In genomic region chr4:1856920-1857699, GRCh38 we compare ENCODE assay signal across 1 cellular context.
TF ChIP-seq lines count a peak whose summit lies in the region.

No MANE protein-coding gene starts in this region.

TF ChIP-seq in K562, 482 proteins besides CTCF, POLR2A, EP300 and RAD21 (continued from another document):
- peak; percentile 7; the same call in 1 of the 2 replicates for TF ChIP-seq CGGBP1 (CRISPR knock-in tag; IDR thresholded peaks at IDR 0.05)
- TF ChIP-seq L3MBTL2 (IDR thresholded peaks at IDR 0.05) = peak; percentile 29; the same call in 1 of the 2 replicates
- no peak for TF ChIP-seq MEIS2 (IDR thresholded peaks at IDR 0.05; ENCODE audit: partially characterized antibody)
- TF ChIP-seq ZBTB11 (CRISPR knock-in tag; IDR thresholded peaks at IDR 0.05) = no peak
- no peak for TF ChIP-seq BMI1 (IDR thresholded peaks at IDR 0.05; ENCODE audit: low read length)
- no peak for TF ChIP-seq XRCC3 (IDR thresholded peaks at IDR 0.05)
- no peak for TF ChIP-seq CREB3 (tag; conservative IDR thresholded peaks at IDR 0.05; ENCODE audit: low read depth)
- no peak for TF ChIP-seq CAMTA2 (CRISPR knock-in tag; conservative IDR thresholded peaks at IDR 0.05)
- TF ChIP-seq MYC (IDR thresholded peaks at IDR 0.05; ENCODE audit: low read depth, low read length) = no peak; the same call in 1 of the 2 replicates
- no peak for TF ChIP-seq MYC (CRISPR knock-in tag; IDR thresholded peaks at IDR 0.05; ENCODE audit: borderline replicate concordance, low read depth)
- no peak for TF ChIP-seq ZNF197 (CRISPR knock-in tag; IDR thresholded peaks at IDR 0.05; ENCODE audit: low read depth)
- peak; percentile 77; the same call in 1 of the 2 replicates for TF ChIP-seq LCOR (CRISPR knock-in tag; IDR thresholded peaks at IDR 0.05)
- TF ChIP-seq HMGN3 (IDR thresholded peaks at IDR 0.05; ENCODE audit: borderline replicate concordance, extremely low read depth, insufficient read length, low read depth, low read length) = peak; percentile 19
- TF ChIP-seq CHD1 (IDR thresholded peaks at IDR 0.05; ENCODE audit: low read length) = peak; percentile 7
- no peak for TF ChIP-seq NR1H2 (CRISPR knock-in tag; IDR thresholded peaks at IDR 0.05)
- 0 out of 2 replicates have a peak, but pooled peaks have one; percentile 60 for TF ChIP-seq ZNF740 (CRISPR knock-in tag; IDR thresholded peaks at IDR 0.05)
- no peak for TF ChIP-seq ZNF740 (tag; IDR thresholded peaks at IDR 0.05)
- TF ChIP-seq HOXB6 (CRISPR knock-in tag; IDR thresholded peaks at IDR 0.05; ENCODE audit: borderline replicate concordance) = no peak
- TF ChIP-seq TEAD4 (IDR thresholded peaks at IDR 0.05; ENCODE audit: low read length) = 0 out of 2 replicates have a peak, but pooled peaks have one; percentile 11
- TF ChIP-seq TEAD4 (CRISPR knock-in tag; IDR thresholded peaks at IDR 0.05; ENCODE audit: borderline replicate concordance) = no peak
- TF ChIP-seq ZNF124 (CRISPR knock-in tag; IDR thresholded peaks at IDR 0.05) = no peak
- no peak for TF ChIP-seq CTBP1 (IDR thresholded peaks at IDR 0.05; ENCODE audit: borderline replicate concordance)
- no peak for TF ChIP-seq RBBP5 (IDR thresholded peaks at IDR 0.05; ENCODE audit: borderline replicate concordance, insufficient read depth, low read length, poor library complexity, severe bottlenecking)
- TF ChIP-seq MECOM (CRISPR knock-in tag; IDR thresholded peaks at IDR 0.05) = no peak
